Comparison of ENCODE assay signal across 34 cellular contexts in the genomic region with DNA sequence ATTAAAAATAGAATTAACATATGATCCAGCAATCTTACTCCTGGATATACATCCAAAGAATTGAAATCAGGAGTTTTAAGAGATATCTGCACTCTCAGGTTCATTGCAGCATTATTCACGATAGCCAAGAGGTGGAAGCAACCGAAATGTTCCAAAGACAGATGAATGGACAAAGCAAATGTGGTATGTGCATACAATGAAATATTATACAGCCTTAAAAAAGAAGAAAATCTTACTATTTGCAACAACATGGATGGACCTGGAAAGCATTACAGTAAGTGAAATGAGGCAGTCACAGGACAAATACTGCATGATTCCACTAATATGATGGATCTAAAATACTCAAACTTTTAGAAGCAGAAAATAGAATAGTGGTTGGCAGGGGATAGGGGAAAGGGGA. TPM values are rescaled to one million over a fixed set of nuclear protein-coding genes. Genes with fewer than 3 reads are reported as not detected.
"Had no signal": no experiment of that assay in that cellular context is flagged by ENCODE, and none has a peak within 500 bp of the region (broad histone marks: within the 10 kb centered on the region; RNA-seq: fewer than 3 reads in every experiment).

No MANE protein-coding gene starts in this region.

- ATAC-seq: activated naive CD4-positive, alpha-beta T cell treated with anti-CD3 and anti-CD28 coated beads, Interleukin-2, amount 50 U/mL, for 72 hours; activated naive CD8-positive, alpha-beta T cell treated with anti-CD3 and anti-CD28 coated beads, Interleukin-2, amount 50 U/mL, for 24 hours; activated T-cell treated with anti-CD3 and anti-CD28 coated beads, Interleukin-2, amount 50 U/mL, for 4 hours; activated T-cell treated with anti-CD3 and anti-CD28 coated beads, Interleukin-2, amount 50 U/mL, for 72 hours; activated T-helper 17 cell treated with anti-CD3 and anti-CD28 coated beads, Interleukin-2, amount 50 U/mL, for 72 hours; body of pancreas had no signal

- H3K27ac ChIP-seq: adrenal gland, ascending aorta, body of pancreas, brain microvascular endothelial cell, breast epithelium, cardiac muscle cell had no signal

- H3K36me3 ChIP-seq: adrenal gland, ascending aorta, brain microvascular endothelial cell, breast epithelium, cardiac muscle cell had no signal

- FAIRE-seq: astrocyte, bronchial epithelial cell had no signal

- H3K9me3 ChIP-seq: adrenal gland, ascending aorta, body of pancreas, breast epithelium had no signal

- H3K4me1 ChIP-seq: adrenal gland, ascending aorta, body of pancreas, breast epithelium had no signal

- H3K4me3 ChIP-seq: adrenal gland, ascending aorta, body of pancreas, breast epithelium, cardiac muscle cell had no signal

- H3K27me3 ChIP-seq: adrenal gland, ascending aorta, body of pancreas, brain microvascular endothelial cell, breast epithelium had no signal

- DNase-seq: activated effector memory CD4-positive, alpha-beta T cell treated with anti-CD3 and anti-CD28 coated beads, Interleukin-2, amount 50 U/mL, for 16 hours; activated effector memory CD4-positive, alpha-beta T cell treated with Interleukin-2 at 50 U/mL for 16 hours; activated gamma-delta T cell; activated gamma-delta T cell treated with Interleukin-2 at 50 U/mL for 16 hours; activated naive CD4-positive, alpha-beta T cell; activated naive CD4-positive, alpha-beta T cell treated with anti-CD3 and anti-CD28 coated beads for 36 hours; activated naive CD4-positive, alpha-beta T cell treated with anti-CD3 and anti-CD28 coated beads, Interleukin-2, amount 10 ng/mL, durations not matched to agents 7 days and 5 days; activated naive CD4-positive, alpha-beta T cell treated with anti-CD3 and anti-CD28 coated beads, Interleukin-2, amount 50 U/mL, for 16 hours; activated naive CD4-positive, alpha-beta T cell treated with Interleukin-2 at 50 U/mL for 16 hours; activated naive CD8-positive, alpha-beta T cell treated with anti-CD3 and anti-CD28 coated beads for 36 hours; activated naive CD8-positive, alpha-beta T cell treated with anti-CD3 and anti-CD28 coated beads, Interleukin-2, amount 10 ng/mL, durations not matched to agents 7 days and 5 days; activated naive CD8-positive, alpha-beta T cell treated with anti-CD3 and anti-CD28 coated beads, Interleukin-2, amount 50 U/mL, for 24 hours; activated T-cell treated with anti-CD3 and anti-CD28 coated beads, Interleukin-2, amount 50 U/mL, for 1 hour; activated T-cell treated with anti-CD3 and anti-CD28 coated beads, Interleukin-2, amount 50 U/mL, for 24 hours; activated T-cell treated with anti-CD3 and anti-CD28 coated beads, Interleukin-2, amount 50 U/mL, for 4 hours; activated T-cell treated with anti-CD3 and anti-CD28 coated beads, Interleukin-2, amount 50 U/mL, for 48 hours; activated T-cell treated with anti-CD3 and anti-CD28 coated beads, Interleukin-2, amount 50 U/mL, for 72 hours; adrenal gland; amniotic stem cell; amygdala; anterior cingulate cortex; aorta; body of pancreas; brain microvascular endothelial cell; caudate nucleus; central memory CD4-positive, alpha-beta T cell; cerebellar nuclear complex had no signal

RNA-seq across cellular contexts. Expression of a gene that starts 9.3 kb away (rescaled TPM):
- total RNA-seq: activated naive CD4-positive, alpha-beta T cell treated with anti-CD3 and anti-CD28 coated beads for 36 hours; activated naive CD4-positive, alpha-beta T cell treated with anti-CD3 and anti-CD28 coated beads, Interleukin-2, amount 50 U/mL, for 72 hours; activated naive CD8-positive, alpha-beta T cell treated with anti-CD3 and anti-CD28 coated beads, Interleukin-2, amount 10 ng/mL, durations not matched to agents 7 days and 5 days; activated T-cell treated with anti-CD3 and anti-CD28 coated beads, Interleukin-2, amount 50 U/mL, for 72 hours; activated T-helper 17 cell treated with anti-CD3 and anti-CD28 coated beads, Interleukin-2, amount 50 U/mL, for 72 hours; ascending aorta had no signal
